In genomic region chr14:102826161-102826560, GRCh38 we compare ENCODE assay signal across 24 cellular contexts. TPM values are rescaled to one million over a fixed set of nuclear protein-coding genes. Genes with fewer than 3 reads are reported as not detected.
A peak's percentile ranks its signal among the peaks of the same experiment; 100 is the strongest.
DNase-seq lines count a peak whose midpoint lies in the region; ATAC-seq and TF ChIP-seq lines count a peak whose summit lies in the region.
"Had no signal": no experiment of that assay in that cellular context is flagged by ENCODE, and none has a peak within 500 bp of the region (broad histone marks: within the 10 kb centered on the region; RNA-seq: fewer than 3 reads in every experiment).

No MANE protein-coding gene starts in this region.

- H3K9me3 ChIP-seq in neuronal stem cell (replicated peaks in 1 of 2; ENCODE audit: control insufficient read depth in 2 of 2, insufficient read depth in 1 of 2, low read depth in 1 of 2, low read length in 2 of 2) = peaks cover 0 to 2% of the 10 kb centered on the region in 2 donors
- H3K9me3 ChIP-seq: BLaER1, breast epithelium, colonic mucosa, ovary, thoracic aorta had no signal

- no peak overlapping the region for H3K4ac ChIP-seq in neuronal stem cell (ENCODE audit: low read length)

- no peak overlapping the region for H3K14ac ChIP-seq in neuronal stem cell (ENCODE audit: low read length)

- no peaks in the 10 kb centered on the region for H3K27me3 ChIP-seq in GM06990 (replicated peaks; ENCODE audit: control insufficient read depth, insufficient read depth, low read length)
- H3K27me3 ChIP-seq in neuronal stem cell (ENCODE audit: control insufficient read depth in 3 of 3, insufficient read depth in 3 of 3, low read depth in 1 of 3, low read length in 3 of 3) = no peaks in the 10 kb centered on the region
- H3K27me3 ChIP-seq: BLaER1, breast epithelium, colonic mucosa, hepatocyte, ovary had no signal

- no peak overlapping the region for H3K18ac ChIP-seq in neuronal stem cell (ENCODE audit: low read length)

- H3K9me3 Mint-ChIP-seq in activated CD8-positive, alpha-beta T cell treated with anti-CD3 and anti-CD28 coated beads for 36 hours = no peaks in the 10 kb centered on the region
- no peaks in the 10 kb centered on the region for H3K9me3 Mint-ChIP-seq in activated CD8-positive, alpha-beta T cell treated with anti-CD3 and anti-CD28 coated beads, Interleukin-2, amount 10 ng/mL, durations not matched to agents 7 days and 5 days (ENCODE audit: insufficient read depth)
- H3K9me3 Mint-ChIP-seq in activated T-helper 17 cell treated with anti-CD3 and anti-CD28 coated beads, Interleukin-2, amount 50 U/mL, for 72 hours = peaks cover 5% of the 10 kb centered on the region
- H3K9me3 Mint-ChIP-seq in neural crest cell = no peaks in the 10 kb centered on the region
- H3K9me3 Mint-ChIP-seq: effector memory CD8-positive, alpha-beta T cell had no signal

- H3K36me3 ChIP-seq in GM06990 (ENCODE audit: control insufficient read depth, insufficient read depth, low read length) (peaks cover 17% of the 10 kb centered on the region), neuronal stem cell (replicated peaks in 1 of 2; ENCODE audit: control insufficient read depth in 2 of 2, insufficient read depth in 2 of 2, low read length in 2 of 2) (peaks cover 0 to 3% of the 10 kb centered on the region in 2 donors)
- H3K36me3 ChIP-seq: breast epithelium, colonic mucosa, ovary, thoracic aorta had no signal

- no peak overlapping the region for H3K27ac ChIP-seq in neuronal stem cell (replicated peaks; ENCODE audit: low read length)
- H3K27ac ChIP-seq: BLaER1, breast epithelium, colonic mucosa, hepatocyte, ovary, thoracic aorta had no signal

- peak overlapping the region; percentile 10; the same call in 1 of the 2 replicates for H3K4me3 ChIP-seq in GM06990 (replicated peaks; ENCODE audit: low read depth, low read length)
- peak overlapping the region in 1 of 2 donors; percentile 56 for H3K4me3 ChIP-seq in neuronal stem cell (ENCODE audit: low read length in 2 of 2)
- H3K4me3 ChIP-seq: BLaER1, breast epithelium, colonic mucosa, hepatocyte, ovary, smooth muscle cell, thoracic aorta had no signal

- H2AFZ ChIP-seq in neuronal stem cell (ENCODE audit: low read length) = no peak overlapping the region
- H2AFZ ChIP-seq: hepatocyte had no signal

- POLR2A ChIA-PET in activated CD8-positive, alpha-beta T cell treated with anti-CD3 and anti-CD28 coated beads for 36 hours (lab: Charles Lee) = no interaction called here
- POLR2A ChIA-PET in activated CD8-positive, alpha-beta T cell treated with anti-CD3 and anti-CD28 coated beads, Interleukin-2, amount 10 ng/mL, durations not matched to agents 7 days and 5 days (lab: Charles Lee) = no interaction called here

- H2BK120ac ChIP-seq in neuronal stem cell (ENCODE audit: low read depth, low read length) = no peak overlapping the region

- no peak overlapping the region for H3K23ac ChIP-seq in neuronal stem cell (ENCODE audit: low read depth, low read length, poor library complexity)

- H2BK12ac ChIP-seq in neuronal stem cell (ENCODE audit: low read length) = no peak overlapping the region

- H3K4me1 Mint-ChIP-seq in activated CD8-positive, alpha-beta T cell treated with anti-CD3 and anti-CD28 coated beads for 36 hours (ENCODE audit: low read depth) = peaks cover 86% of the 10 kb centered on the region
- H3K4me1 Mint-ChIP-seq in activated CD8-positive, alpha-beta T cell treated with anti-CD3 and anti-CD28 coated beads, Interleukin-2, amount 10 ng/mL, durations not matched to agents 7 days and 5 days (ENCODE audit: low read depth) = peaks cover 37% of the 10 kb centered on the region
- H3K4me1 Mint-ChIP-seq in activated T-helper 17 cell treated with anti-CD3 and anti-CD28 coated beads, Interleukin-2, amount 50 U/mL, for 72 hours = peaks cover 73% of the 10 kb centered on the region
- H3K4me1 Mint-ChIP-seq in neural crest cell = peaks cover 52% of the 10 kb centered on the region

- no CpG with 5 or more reads among the region's 11 CpGs for WGBS in neuronal stem cell (ENCODE audit: extremely low coverage in 2 of 2, insufficient read length in 2 of 2, insufficient replicate concordance in 1 of 2), 2 donors

- H2BK15ac ChIP-seq in neuronal stem cell (ENCODE audit: low read length) = no peak overlapping the region

- no peaks in the 10 kb centered on the region for H3K27me3 Mint-ChIP-seq in activated CD8-positive, alpha-beta T cell treated with anti-CD3 and anti-CD28 coated beads for 36 hours
- no peaks in the 10 kb centered on the region for H3K27me3 Mint-ChIP-seq in activated CD8-positive, alpha-beta T cell treated with anti-CD3 and anti-CD28 coated beads, Interleukin-2, amount 10 ng/mL, durations not matched to agents 7 days and 5 days (ENCODE audit: low read depth)
- H3K27me3 Mint-ChIP-seq in activated T-helper 17 cell treated with anti-CD3 and anti-CD28 coated beads, Interleukin-2, amount 50 U/mL, for 72 hours = no peaks in the 10 kb centered on the region
- no peaks in the 10 kb centered on the region for H3K27me3 Mint-ChIP-seq in neural crest cell (ENCODE audit: low read depth)
- H3K27me3 Mint-ChIP-seq: effector memory CD8-positive, alpha-beta T cell had no signal

- H3K4me2 ChIP-seq in neuronal stem cell (ENCODE audit: insufficient read depth, low read length, poor library complexity, severe bottlenecking) = no peak overlapping the region
- H3K4me2 ChIP-seq: BLaER1, hepatocyte, smooth muscle cell had no signal

- no peak overlapping the region for H4K91ac ChIP-seq in neuronal stem cell (ENCODE audit: low read depth, low read length, poor library complexity)

- intact Hi-C loops in activated CD8-positive, alpha-beta T cell treated with anti-CD3 and anti-CD28 coated beads for 36 hours (cut with micrococcal nuclease) = no loop called here

- no peak for DNase-seq in activated CD8-positive, alpha-beta T cell treated with anti-CD3 and anti-CD28 coated beads for 36 hours
- no peak for DNase-seq in activated CD8-positive, alpha-beta T cell treated with anti-CD3 and anti-CD28 coated beads, Interleukin-2, amount 10 ng/mL, durations not matched to agents 7 days and 5 days
- DNase-seq in GM06990 (ENCODE audit: extremely low read depth, insufficient read length) (no peak), neural crest cell (ENCODE audit: low read depth, low spot score) (no peak), dermis blood vessel endothelial cell (no peak), HK-2 (ENCODE audit: unreplicated experiment) (no peak), neuronal stem cell (ENCODE audit: low spot score) (no peak)
- DNase-seq: ACHN; colonic mucosa; effector memory CD8-positive, alpha-beta T cell; left colon; mesendoderm; NCI-H1105; NCI-H2029 treated with DMSO at 0.1 percent for 48 hours; ovary; retina; stimulated activated CD4-positive, alpha-beta T cell treated with anti-CD3 and anti-CD28 coated beads, Interleukin-2, amount 100 ng/mL, for 24 hours had no signal

- no peak overlapping the region for H2BK5ac ChIP-seq in neuronal stem cell (ENCODE audit: low read length)

- H2AK5ac ChIP-seq in neuronal stem cell (ENCODE audit: low read depth, low read length) = no peak overlapping the region

- CTCF ChIA-PET in activated CD8-positive, alpha-beta T cell treated with anti-CD3 and anti-CD28 coated beads for 36 hours (lab: Charles Lee) = no interaction called here
- CTCF ChIA-PET in activated CD8-positive, alpha-beta T cell treated with anti-CD3 and anti-CD28 coated beads, Interleukin-2, amount 10 ng/mL, durations not matched to agents 7 days and 5 days (lab: Charles Lee) = no interaction called here

- TF ChIP-seq CTCF in activated CD8-positive, alpha-beta T cell treated with anti-CD3 and anti-CD28 coated beads for 36 hours (IDR thresholded peaks at IDR 0.05) = no peak
- no peak for TF ChIP-seq CTCF in GM06990 (IDR thresholded peaks at IDR 0.05; ENCODE audit: insufficient read depth, low read length, poor library complexity, severe bottlenecking)
- no peak for TF ChIP-seq CTCF in neural crest cell (conservative IDR thresholded peaks at IDR 0.05)

- peaks cover 15% of the 10 kb centered on the region for H3K36me3 Mint-ChIP-seq in activated CD8-positive, alpha-beta T cell treated with anti-CD3 and anti-CD28 coated beads for 36 hours (ENCODE audit: low read depth)
- H3K36me3 Mint-ChIP-seq in activated CD8-positive, alpha-beta T cell treated with anti-CD3 and anti-CD28 coated beads, Interleukin-2, amount 10 ng/mL, durations not matched to agents 7 days and 5 days (ENCODE audit: low read depth) = peaks cover 8% of the 10 kb centered on the region
- H3K36me3 Mint-ChIP-seq in activated T-helper 17 cell treated with anti-CD3 and anti-CD28 coated beads, Interleukin-2, amount 50 U/mL, for 72 hours (ENCODE audit: low read depth) = peaks cover 93% of the 10 kb centered on the region
- no peaks in the 10 kb centered on the region for H3K36me3 Mint-ChIP-seq in neural crest cell (ENCODE audit: low read depth)

- ATAC-seq in activated CD8-positive, alpha-beta T cell treated with anti-CD3 and anti-CD28 coated beads for 36 hours = no peak
- no peak for ATAC-seq in activated CD8-positive, alpha-beta T cell treated with anti-CD3 and anti-CD28 coated beads, Interleukin-2, amount 10 ng/mL, durations not matched to agents 7 days and 5 days
- no peak for ATAC-seq in activated T-helper 17 cell treated with anti-CD3 and anti-CD28 coated beads, Interleukin-2, amount 50 U/mL, for 72 hours (replicated peaks)
- ATAC-seq: effector memory CD8-positive, alpha-beta T cell; HCT116 had no signal

- H3K4me1 ChIP-seq in neuronal stem cell (ENCODE audit: control insufficient read depth in 2 of 2, insufficient read depth in 1 of 2, low read depth in 1 of 2, low read length in 2 of 2) = peaks cover 8 to 55% of the 10 kb centered on the region in 2 donors
- H3K4me1 ChIP-seq: breast epithelium had no signal

- H3K79me1 ChIP-seq in neuronal stem cell (ENCODE audit: low read depth, low read length) = no peaks in the 10 kb centered on the region

- no peak overlapping the region for H3K4me3 Mint-ChIP-seq in activated CD8-positive, alpha-beta T cell treated with anti-CD3 and anti-CD28 coated beads for 36 hours
- no peak overlapping the region for H3K4me3 Mint-ChIP-seq in activated CD8-positive, alpha-beta T cell treated with anti-CD3 and anti-CD28 coated beads, Interleukin-2, amount 10 ng/mL, durations not matched to agents 7 days and 5 days
- H3K4me3 Mint-ChIP-seq in activated T-helper 17 cell treated with anti-CD3 and anti-CD28 coated beads, Interleukin-2, amount 50 U/mL, for 72 hours = peak overlapping the region; percentile 97
- H3K4me3 Mint-ChIP-seq in neural crest cell = no peak overlapping the region
- H3K4me3 Mint-ChIP-seq: effector memory CD8-positive, alpha-beta T cell had no signal

- H3K27ac Mint-ChIP-seq in activated CD8-positive, alpha-beta T cell treated with anti-CD3 and anti-CD28 coated beads for 36 hours = peak overlapping the region; percentile 26
- H3K27ac Mint-ChIP-seq in activated CD8-positive, alpha-beta T cell treated with anti-CD3 and anti-CD28 coated beads, Interleukin-2, amount 10 ng/mL, durations not matched to agents 7 days and 5 days = no peak overlapping the region
- peak overlapping the region; percentile 89 for H3K27ac Mint-ChIP-seq in activated T-helper 17 cell treated with anti-CD3 and anti-CD28 coated beads, Interleukin-2, amount 50 U/mL, for 72 hours
- H3K27ac Mint-ChIP-seq in neural crest cell (ENCODE audit: unreplicated experiment) = peak overlapping the region; percentile 13

- no peak overlapping the region for H3K9ac ChIP-seq in neuronal stem cell (ENCODE audit: low read depth, low read length, poor library complexity)
- H3K9ac ChIP-seq: BLaER1 had no signal

- H4K8ac ChIP-seq in neuronal stem cell (ENCODE audit: low read depth, low read length) = no peak overlapping the region

RNA-seq across cellular contexts. Expression of gene TRAF3, which starts 48.9 kb away (rescaled TPM):
- 10 to 100 TPM; 39.1 to 40.2 TPM for total RNA-seq in activated CD8-positive, alpha-beta T cell treated with anti-CD3 and anti-CD28 coated beads for 36 hours
- 10 to 100 TPM; 28.9 to 31.0 TPM for total RNA-seq in activated CD8-positive, alpha-beta T cell treated with anti-CD3 and anti-CD28 coated beads, Interleukin-2, amount 10 ng/mL, durations not matched to agents 7 days and 5 days
- total RNA-seq in activated T-helper 17 cell treated with anti-CD3 and anti-CD28 coated beads, Interleukin-2, amount 50 U/mL, for 72 hours = 100 to 1,000 TPM in 1 of 2 donors, 10 to 100 TPM in 1; 61.7 to 133 TPM
- total RNA-seq in neural crest cell (25.8 and 29.4 TPM in 2 replicates), dermis blood vessel endothelial cell (27.6 and 30.3 TPM in 2 replicates)
- 16.4 TPM for polyA plus RNA-seq in neuronal stem cell (2013, experiment 1 of 2)
- polyA plus RNA-seq in neuronal stem cell (2013, experiment 2 of 2) = 16.2 TPM
